1 cellular context compared by ENCODE assay signal in the genomic region with DNA sequence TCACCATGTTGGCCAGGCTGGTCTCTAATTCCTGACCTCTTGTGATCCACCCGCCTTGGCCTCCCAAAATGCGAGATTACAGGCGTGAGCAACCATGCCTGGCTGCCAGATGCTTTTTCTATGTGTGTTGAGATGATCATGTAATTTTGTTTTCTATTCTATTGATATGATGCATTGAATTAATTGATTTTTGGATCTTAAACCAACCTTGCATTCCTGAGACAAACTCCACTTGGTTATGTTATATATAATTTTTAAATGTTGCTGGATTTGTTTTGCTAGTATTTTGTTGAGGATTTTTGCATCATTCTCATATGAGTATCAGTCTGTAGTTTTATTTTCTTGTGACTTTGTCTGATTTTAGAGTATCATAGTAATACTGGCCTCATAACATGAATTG.
A peak's percentile ranks its signal among the peaks of the same experiment; 100 is the strongest.
TF ChIP-seq lines count a peak whose summit lies in the region.

No MANE protein-coding gene starts in this region.

TF ChIP-seq in K562, 482 proteins besides CTCF, POLR2A, EP300 and RAD21 (continued from another document):
- TF ChIP-seq CBX5 (IDR thresholded peaks at IDR 0.05; ENCODE audit: borderline replicate concordance, low read depth) (0 out of 2 replicates have a peak, but pooled peaks have one; percentile 15), TRIM28 (IDR thresholded peaks at IDR 0.05) (peak; percentile 70; the same call in 1 of the 2 replicates)
- TF ChIP-seq, protein P1, sequence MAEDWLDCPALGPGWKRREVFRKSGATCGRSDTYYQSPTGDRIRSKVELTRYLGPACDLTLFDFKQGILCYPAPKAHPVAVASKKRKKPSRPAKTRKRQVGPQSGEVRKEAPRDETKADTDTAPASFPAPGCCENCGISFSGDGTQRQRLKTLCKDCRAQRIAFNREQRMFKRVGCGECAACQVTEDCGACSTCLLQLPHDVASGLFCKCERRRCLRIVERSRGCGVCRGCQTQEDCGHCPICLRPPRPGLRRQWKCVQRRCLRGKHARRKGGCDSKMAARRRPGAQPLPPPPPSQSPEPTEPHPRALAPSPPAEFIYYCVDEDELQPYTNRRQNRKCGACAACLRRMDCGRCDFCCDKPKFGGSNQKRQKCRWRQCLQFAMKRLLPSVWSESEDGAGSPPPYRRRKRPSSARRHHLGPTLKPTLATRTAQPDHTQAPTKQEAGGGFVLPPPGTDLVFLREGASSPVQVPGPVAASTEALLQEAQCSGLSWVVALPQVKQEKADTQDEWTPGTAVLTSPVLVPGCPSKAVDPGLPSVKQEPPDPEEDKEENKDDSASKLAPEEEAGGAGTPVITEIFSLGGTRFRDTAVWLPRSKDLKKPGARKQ (CRISPR knock-in tag; IDR thresholded peaks at IDR 0.05), result no peak
- TF ChIP-seq, protein P2, sequence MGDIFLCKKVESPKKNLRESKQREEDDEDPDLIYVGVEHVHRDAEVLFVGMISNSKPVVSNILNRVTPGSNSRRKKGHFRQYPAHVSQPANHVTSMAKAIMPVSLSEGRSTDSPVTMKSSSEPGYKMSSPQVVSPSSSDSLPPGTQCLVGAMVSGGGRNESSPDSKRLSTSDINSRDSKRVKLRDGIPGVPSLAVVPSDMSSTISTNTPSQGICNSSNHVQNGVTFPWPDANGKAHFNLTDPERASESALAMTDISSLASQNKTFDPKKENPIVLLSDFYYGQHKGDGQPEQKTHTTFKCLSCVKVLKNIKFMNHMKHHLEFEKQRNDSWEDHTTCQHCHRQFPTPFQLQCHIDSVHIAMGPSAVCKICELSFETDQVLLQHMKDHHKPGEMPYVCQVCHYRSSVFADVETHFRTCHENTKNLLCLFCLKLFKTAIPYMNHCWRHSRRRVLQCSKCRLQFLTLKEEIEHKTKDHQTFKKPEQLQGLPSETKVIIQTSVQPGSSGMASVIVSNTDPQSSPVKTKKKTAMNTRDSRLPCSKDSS (IDR thresholded peaks at IDR 0.05; ENCODE audit: low read depth, partially characterized antibody), result peak; percentile 41
